Comparison of ENCODE assay signal across 17 cellular contexts in genomic region chr10:121833387-121833786, GRCh38.
"Had no signal": no experiment of that assay in that cellular context is flagged by ENCODE, and none has a peak within 500 bp of the region (broad histone marks: within the 10 kb centered on the region; RNA-seq: fewer than 3 reads in every experiment).

No MANE protein-coding gene starts in this region.

- H3K4me3 Mint-ChIP-seq: naive thymus-derived CD8-positive, alpha-beta T cell had no signal

- H3K9me3 ChIP-seq: esophagus squamous epithelium, heart right ventricle, mucosa of descending colon, sigmoid colon, stomach, thoracic aorta, transverse colon had no signal

- H3K27me3 Mint-ChIP-seq: naive thymus-derived CD8-positive, alpha-beta T cell had no signal

- H3K27ac ChIP-seq: esophagus squamous epithelium, heart right ventricle, sigmoid colon, skin epidermis, stomach, thoracic aorta, transverse colon had no signal

- H3K4me3 ChIP-seq: esophagus squamous epithelium, heart right ventricle, mucosa of descending colon, sigmoid colon, skin epidermis, stomach, thoracic aorta, transverse colon had no signal

- H3K4me1 ChIP-seq: esophagus squamous epithelium, sigmoid colon, stomach had no signal

- H3K27ac Mint-ChIP-seq: naive thymus-derived CD8-positive, alpha-beta T cell had no signal

- DNase-seq: esophagus squamous epithelium; foreskin melanocyte; heart right ventricle; islet precursor cell; mammary epithelial cell; mucosa of descending colon; naive thymus-derived CD8-positive, alpha-beta T cell; posterior cingulate gyrus; sigmoid colon; stimulated activated CD4-positive, alpha-beta T cell treated with anti-CD3 and anti-CD28 coated beads, Interleukin-12 subunit alpha, Interleukin-12 subunit beta, amount 100 ng/mL, for 4 hours; stimulated activated naive CD4-positive, alpha-beta T cell; stomach; substantia nigra; transverse colon had no signal

- ATAC-seq: heart right ventricle; left lobe of liver; mucosa of descending colon; naive thymus-derived CD8-positive, alpha-beta T cell had no signal

- H3K36me3 ChIP-seq: thoracic aorta had no signal

- H3K27me3 ChIP-seq: esophagus squamous epithelium, heart right ventricle, sigmoid colon, stomach, transverse colon had no signal
